In the genomic region with DNA sequence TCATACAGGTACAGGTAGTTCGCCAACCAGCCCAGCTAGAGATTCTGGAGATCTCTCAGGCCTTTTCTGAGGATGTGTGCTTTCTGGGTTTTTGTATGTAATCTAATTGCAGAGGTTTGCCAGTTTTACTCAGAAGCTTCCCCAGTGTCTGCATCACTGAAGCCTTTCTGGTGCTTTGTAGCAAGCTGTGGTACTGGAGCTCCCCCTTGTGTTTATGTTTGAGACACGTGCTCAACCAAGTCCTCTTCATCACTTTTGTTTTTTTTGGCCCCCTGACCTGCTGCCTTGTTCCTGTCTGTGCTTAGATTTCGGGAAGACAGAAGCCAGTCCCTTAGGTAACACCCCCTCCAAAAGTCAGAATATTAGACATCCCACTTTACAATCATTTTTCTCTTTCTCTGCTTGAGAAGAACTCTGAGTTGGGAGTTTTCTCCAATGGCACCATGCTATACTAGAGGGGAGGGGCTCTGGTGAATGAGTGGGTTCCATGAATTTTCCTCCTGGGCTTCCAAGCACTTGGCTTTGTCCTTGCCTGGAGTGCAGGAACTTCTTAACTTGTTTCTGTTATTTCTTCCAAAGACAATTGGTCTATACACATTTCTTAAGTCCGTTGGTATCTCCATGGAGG, we compare ENCODE assay signal across 8 cellular contexts.
A peak's percentile ranks its signal among the peaks of the same experiment; 100 is the strongest.
DNase-seq lines count a peak whose midpoint lies in the region; ATAC-seq and TF ChIP-seq lines count a peak whose summit lies in the region.

No MANE protein-coding gene starts in this region.

- RAD21 ChIA-PET in HCT116 (lab: Charles Lee; ENCODE audit: low non-redundant PET in 1 of 2, low total read pairs in 2 of 2, uncharacterized antibody in 2 of 2, unreplicated experiment in 2 of 2), result no interaction called here

- peak; percentile 89 for TF ChIP-seq RAD21 in HCT116 (IDR thresholded peaks at IDR 0.05; ENCODE audit: low read depth)

- H3K27me3 ChIP-seq in HCT116 (ENCODE audit: insufficient read depth, low read length) (peaks cover 4% of the 10 kb centered on the region; the same call in 1 of the 2 replicates), Loucy (ENCODE audit: insufficient read depth, low read length, poor library complexity, severe bottlenecking) (no peaks in the 10 kb centered on the region), SJSA1 (replicated peaks) (no peaks in the 10 kb centered on the region)

- DNase-seq in stimulated activated CD4-positive, alpha-beta T cell treated with anti-CD3 and anti-CD28 coated beads, Interleukin-1b, Interleukin-23, amount 100 ng/mL, for 48 hours, result peak; percentile 6
- DNase-seq in stimulated activated CD4-positive, alpha-beta T cell treated with anti-CD3 and anti-CD28 coated beads, Interleukin-4, amount 100 ng/mL, for 4 hours, result no peak
- DNase-seq in HCT116 (ENCODE audit: low read depth, low spot score) (peak; percentile 71), SJSA1 (ENCODE audit: low read depth in 1 of 2, low spot score in 2 of 2) (peak; percentile 47 to 50), epithelial cell of prostate (ENCODE audit: low read depth, low spot score) (peak; percentile 1), naive B cell (peak; percentile 59), middle frontal gyrus (ENCODE audit: extremely low spot score, low spot score) (no peak)

- peaks cover 0 to 18% (median 8%) of the 10 kb centered on the region in 3 donors for H3K27me3 Mint-ChIP-seq in naive B cell

- H3F3A ChIP-seq in Loucy (ENCODE audit: low read depth), result no peaks in the 10 kb centered on the region

- POLR2A ChIA-PET in HCT116 (lab: Charles Lee), result no interaction called here

- H4K20me1 ChIP-seq in HCT116 (ENCODE audit: insufficient read depth), result no peaks in the 10 kb centered on the region
- H4K20me1 ChIP-seq in Loucy (ENCODE audit: insufficient read depth, low read length, poor library complexity, severe bottlenecking), result no peaks in the 10 kb centered on the region

- TF ChIP-seq CTCF in HCT116 (IDR thresholded peaks at IDR 0.05 in 2 of 3, conservative IDR thresholded peaks at IDR 0.05 in 1 of 3; ENCODE audit: borderline replicate concordance in 1 of 3, insufficient read depth in 1 of 3, low read depth in 2 of 3, low read length in 2 of 3) (peak; percentile 72 to 80 (median 78)), Loucy (conservative IDR thresholded peaks at IDR 0.05; ENCODE audit: low read length) (peak; percentile 82)

- CTCF ChIA-PET in HCT116 (lab: Charles Lee), result interaction anchor here (0.7 to 1.9 kb wide), 9 partner anchors 9 to 554 kb away, joined by 3 to 10 read pairs (median 6); no protein-coding TSS in a partner anchor

- intact Hi-C loops in HCT116 (cut with micrococcal nuclease), result loop anchor here (1.0 kb wide), 1 partner anchor 23 kb away; no protein-coding TSS in a partner anchor

- H3K9me3 ChIP-seq in HCT116 (ENCODE audit: control insufficient read depth in 1 of 2, insufficient read depth in 1 of 2, low read depth in 1 of 2, low read length in 2 of 2), result no peaks in the 10 kb centered on the region
- H3K9me3 ChIP-seq in Loucy (ENCODE audit: insufficient read depth, low read depth, low read length), result peaks cover 3% of the 10 kb centered on the region; the same call in 1 of the 2 replicates
- H3K9me3 ChIP-seq in SJSA1 (replicated peaks), result no peaks in the 10 kb centered on the region

- no peaks in the 10 kb centered on the region for H3K79me2 ChIP-seq in HCT116 (ENCODE audit: insufficient read depth, low read length)
- no peaks in the 10 kb centered on the region for H3K79me2 ChIP-seq in Loucy (ENCODE audit: insufficient read depth, low read length)

- H3K4me2 ChIP-seq in HCT116 (ENCODE audit: low read length) (no peak overlapping the region), Loucy (ENCODE audit: low read depth, low read length, poor library complexity, severe bottlenecking) (no peak overlapping the region)

- H2AFZ ChIP-seq in HCT116 (ENCODE audit: low read depth, low read length, poor library complexity, severe bottlenecking), result peak overlapping the region; percentile 83
- H2AFZ ChIP-seq in Loucy (ENCODE audit: low read length), result peak overlapping the region; percentile 58; the same call in 1 of the 2 replicates

- H3K4me1 Mint-ChIP-seq in naive B cell, result no peaks in the 10 kb centered on the region

- ATAC-seq in HCT116, result peak; percentile 96
- peak; percentile 71 to 84 for ATAC-seq in naive B cell (ENCODE audit: low read depth in 2 of 2)

- H3K27ac Mint-ChIP-seq in naive B cell, result no peak overlapping the region

- no peak overlapping the region for H3K9ac ChIP-seq in HCT116 (ENCODE audit: low read length)
- no peak overlapping the region for H3K9ac ChIP-seq in Loucy (ENCODE audit: low read depth, low read length, poor library complexity, severe bottlenecking)

- no peak for TF ChIP-seq POLR2A in HCT116 (IDR thresholded peaks at IDR 0.05; ENCODE audit: borderline replicate concordance, extremely low read depth, insufficient read depth, insufficient read length)

- no TSS peak for BruUV-seq in HCT116 (replicated peaks; lab: Mats Ljungman, UMichigan)

- H3K4me1 ChIP-seq in HCT116 (ENCODE audit: control insufficient read depth in 1 of 2, insufficient read depth in 2 of 2, low read length in 2 of 2), result no peaks in the 10 kb centered on the region
- no peaks in the 10 kb centered on the region for H3K4me1 ChIP-seq in Loucy (ENCODE audit: insufficient read depth, low read length, poor library complexity, severe bottlenecking)
- H3K4me1 ChIP-seq in SJSA1 (replicated peaks), result no peaks in the 10 kb centered on the region

- H3K4me3 Mint-ChIP-seq in naive B cell, result no peak overlapping the region

- peaks cover 0 to 34% (median 20%) of the 10 kb centered on the region in 7 donors for H3K9me3 Mint-ChIP-seq in naive B cell

- H3K36me3 ChIP-seq in HCT116 (ENCODE audit: control insufficient read depth in 1 of 2, insufficient read depth in 2 of 2, low read length in 2 of 2) (no peaks in the 10 kb centered on the region), Loucy (ENCODE audit: insufficient read depth, low read length) (no peaks in the 10 kb centered on the region), SJSA1 (no peaks in the 10 kb centered on the region)

- H3K36me3 Mint-ChIP-seq in naive B cell, result peaks cover 0 to 20% of the 10 kb centered on the region in 2 donors

- H3K4me3 ChIP-seq in HCT116 (replicated peaks in 1 of 2; ENCODE audit: low read depth in 1 of 2, low read length in 2 of 2) (no peak overlapping the region), Loucy (ENCODE audit: low read length, poor library complexity, severe bottlenecking) (no peak overlapping the region), SJSA1 (no peak overlapping the region)

- no peaks in the 10 kb centered on the region for H3K9me2 ChIP-seq in HCT116 (ENCODE audit: insufficient read depth)
- H3K9me2 ChIP-seq in Loucy (replicated peaks; ENCODE audit: low read depth, low read length), result no peaks in the 10 kb centered on the region

- H3K27ac ChIP-seq in HCT116 (ENCODE audit: low read depth, low read length), result no peak overlapping the region
- no peak overlapping the region for H3K27ac ChIP-seq in SJSA1
- H3K27ac ChIP-seq in epithelial cell of prostate, result no peak overlapping the region

TF ChIP-seq in HCT116, 20 proteins besides CTCF, POLR2A, EP300 and RAD21:
- no peak; the same call in 1 of the 2 replicates for TF ChIP-seq CEBPB (IDR thresholded peaks at IDR 0.05; ENCODE audit: low read depth)
- TF ChIP-seq, protein P1, sequence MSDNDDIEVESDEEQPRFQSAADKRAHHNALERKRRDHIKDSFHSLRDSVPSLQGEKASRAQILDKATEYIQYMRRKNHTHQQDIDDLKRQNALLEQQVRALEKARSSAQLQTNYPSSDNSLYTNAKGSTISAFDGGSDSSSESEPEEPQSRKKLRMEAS (IDR thresholded peaks at IDR 0.05), result peak; percentile 81
- TF ChIP-seq SIN3A (IDR thresholded peaks at IDR 0.05; ENCODE audit: low read depth), result no peak
- TF ChIP-seq, protein P2, sequence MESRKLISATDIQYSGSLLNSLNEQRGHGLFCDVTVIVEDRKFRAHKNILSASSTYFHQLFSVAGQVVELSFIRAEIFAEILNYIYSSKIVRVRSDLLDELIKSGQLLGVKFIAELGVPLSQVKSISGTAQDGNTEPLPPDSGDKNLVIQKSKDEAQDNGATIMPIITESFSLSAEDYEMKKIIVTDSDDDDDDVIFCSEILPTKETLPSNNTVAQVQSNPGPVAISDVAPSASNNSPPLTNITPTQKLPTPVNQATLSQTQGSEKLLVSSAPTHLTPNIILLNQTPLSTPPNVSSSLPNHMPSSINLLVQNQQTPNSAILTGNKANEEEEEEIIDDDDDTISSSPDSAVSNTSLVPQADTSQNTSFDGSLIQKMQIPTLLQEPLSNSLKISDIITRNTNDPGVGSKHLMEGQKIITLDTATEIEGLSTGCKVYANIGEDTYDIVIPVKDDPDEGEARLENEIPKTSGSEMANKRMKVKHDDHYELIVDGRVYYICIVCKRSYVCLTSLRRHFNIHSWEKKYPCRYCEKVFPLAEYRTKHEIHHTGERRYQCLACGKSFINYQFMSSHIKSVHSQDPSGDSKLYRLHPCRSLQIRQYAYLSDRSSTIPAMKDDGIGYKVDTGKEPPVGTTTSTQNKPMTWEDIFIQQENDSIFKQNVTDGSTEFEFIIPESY (IDR thresholded peaks at IDR 0.05; ENCODE audit: extremely low read depth, insufficient replicate concordance, low read length), result no peak
TF ChIP-seq in HCT116: peak in this region for 1.

Comparison
In these comparisons a context has a peak if more than half of its experiments do, and no peak if none do; other contexts are left out.
1. DNase-seq: peak in stimulated activated CD4-positive, alpha-beta T cell treated with anti-CD3 and anti-CD28 coated beads, Interleukin-1b, Interleukin-23, amount 100 ng/mL, for 48 hours (single experiment), HCT116 (single experiment), SJSA1 (2 of 2), epithelial cell of prostate (single experiment) and naive B cell (single experiment); none in stimulated activated CD4-positive, alpha-beta T cell treated with anti-CD3 and anti-CD28 coated beads, Interleukin-4, amount 100 ng/mL, for 4 hours (0 of 2) and middle frontal gyrus (single experiment).